9 cellular contexts compared by ENCODE assay signal in genomic region chr3:71310595-71311319, GRCh38.
DNase-seq lines count a peak whose midpoint lies in the region; ATAC-seq and TF ChIP-seq lines count a peak whose summit lies in the region.
"Had no signal": no experiment of that assay in that cellular context is flagged by ENCODE, and none has a peak within 500 bp of the region (broad histone marks: within the 10 kb centered on the region; RNA-seq: fewer than 3 reads in every experiment).

No MANE protein-coding gene starts in this region.

- H3K36me3 Mint-ChIP-seq in activated T-helper 2 cell treated with anti-CD3 and anti-CD28 coated beads, Interferon-gamma antibody, Interleukin-2, Interleukin-4, amounts not matched to agents 10 μg/mL and 5 μg/mL and 100 μg/mL, durations not matched to agents 14 hours and 24 hours and 36 hours (ENCODE audit: low read depth): peaks cover 8% of the 10 kb centered on the region
- H3K36me3 Mint-ChIP-seq in endothelial cell (ENCODE audit: low read depth, unreplicated experiment): no peaks in the 10 kb centered on the region

- WGBS in psoas muscle, 3 donors: 55 to 79% (median 61%) methylated on average over 12 of the region's 12 CpGs

- ATAC-seq in psoas muscle: peak in 2 of 4 donors; percentile 66 to 68
- no peak for ATAC-seq in GM21515 (IDR thresholded peaks at IDR 0.05; ENCODE audit: unreplicated experiment)

- no peak for TF ChIP-seq CTCF in psoas muscle (IDR thresholded peaks at IDR 0.05)
- no peak for TF ChIP-seq CTCF in endothelial cell (IDR thresholded peaks at IDR 0.05; ENCODE audit: unreplicated experiment)

- H3K27ac ChIP-seq in SK-N-MC (peak overlapping the region; percentile 93), psoas muscle (peak overlapping the region; percentile 2)

- H3K9ac ChIP-seq in SK-N-MC (ENCODE audit: insufficient read length): no peak overlapping the region

- DNase-seq in Daoy (ENCODE audit: low read depth) (peak; percentile 42), SK-N-MC (ENCODE audit: low read depth, low spot score) (no peak), glomerular visceral epithelial cell (ENCODE audit: extremely low spot score) (peak; percentile 20), psoas muscle (peak; percentile 50 to 65), endothelial cell (ENCODE audit: low spot score) (no peak)
- no peak for DNase-seq in activated T-cell treated with anti-CD3 and anti-CD28 coated beads, Interleukin-2, amount 50 U/mL, for 1 hour
- no peak for DNase-seq in activated T-helper 2 cell treated with anti-CD3 and anti-CD28 coated beads, Interferon-gamma antibody, Interleukin-2, Interleukin-4, amounts not matched to agents 10 μg/mL and 5 μg/mL and 100 μg/mL, durations not matched to agents 14 hours and 24 hours and 36 hours (ENCODE audit: low spot score)
- DNase-seq: stimulated activated naive CD4-positive, alpha-beta T cell had no signal

- no peaks in the 10 kb centered on the region for H3K27me3 Mint-ChIP-seq in activated T-helper 2 cell treated with anti-CD3 and anti-CD28 coated beads, Interferon-gamma antibody, Interleukin-2, Interleukin-4, amounts not matched to agents 10 μg/mL and 5 μg/mL and 100 μg/mL, durations not matched to agents 14 hours and 24 hours and 36 hours (ENCODE audit: low read depth)
- H3K27me3 Mint-ChIP-seq in endothelial cell (ENCODE audit: unreplicated experiment): peaks cover 3% of the 10 kb centered on the region

- no peak overlapping the region for H3K4me3 Mint-ChIP-seq in activated T-helper 2 cell treated with anti-CD3 and anti-CD28 coated beads, Interferon-gamma antibody, Interleukin-2, Interleukin-4, amounts not matched to agents 10 μg/mL and 5 μg/mL and 100 μg/mL, durations not matched to agents 14 hours and 24 hours and 36 hours (ENCODE audit: low read depth)
- no peak overlapping the region for H3K4me3 Mint-ChIP-seq in endothelial cell (ENCODE audit: unreplicated experiment)

- peaks cover 22% of the 10 kb centered on the region for H3K4me1 ChIP-seq in psoas muscle

- H3K4me3 ChIP-seq in SK-N-MC: no peak overlapping the region
- H3K4me3 ChIP-seq in psoas muscle: no peak overlapping the region

- H3K36me3 ChIP-seq in SK-N-MC (ENCODE audit: insufficient read depth, low read length) (no peaks in the 10 kb centered on the region), psoas muscle (ENCODE audit: insufficient read depth in 1 of 2, low read depth in 1 of 2) (no peaks in the 10 kb centered on the region)

- intact Hi-C loops in psoas muscle (cut with DNase I): loop anchor here in 1 of 2 donors (10.0 kb wide), 1 partner anchor 194 kb away; no protein-coding TSS in a partner anchor
- intact Hi-C loops in activated T-helper 2 cell treated with anti-CD3 and anti-CD28 coated beads, Interferon-gamma antibody, Interleukin-2, Interleukin-4, amounts not matched to agents 10 μg/mL and 5 μg/mL and 100 μg/mL, durations not matched to agents 14 hours and 24 hours and 36 hours (cut with micrococcal nuclease): no loop called here

- no peaks in the 10 kb centered on the region for H3K9me3 Mint-ChIP-seq in activated T-helper 2 cell treated with anti-CD3 and anti-CD28 coated beads, Interferon-gamma antibody, Interleukin-2, Interleukin-4, amounts not matched to agents 10 μg/mL and 5 μg/mL and 100 μg/mL, durations not matched to agents 14 hours and 24 hours and 36 hours
- H3K9me3 Mint-ChIP-seq in endothelial cell (ENCODE audit: unreplicated experiment): no peaks in the 10 kb centered on the region

- no peak overlapping the region for H3K27ac Mint-ChIP-seq in activated T-helper 2 cell treated with anti-CD3 and anti-CD28 coated beads, Interferon-gamma antibody, Interleukin-2, Interleukin-4, amounts not matched to agents 10 μg/mL and 5 μg/mL and 100 μg/mL, durations not matched to agents 14 hours and 24 hours and 36 hours
- no peak overlapping the region for H3K27ac Mint-ChIP-seq in endothelial cell (ENCODE audit: unreplicated experiment)

- peaks cover 46% of the 10 kb centered on the region for H3K4me1 Mint-ChIP-seq in activated T-helper 2 cell treated with anti-CD3 and anti-CD28 coated beads, Interferon-gamma antibody, Interleukin-2, Interleukin-4, amounts not matched to agents 10 μg/mL and 5 μg/mL and 100 μg/mL, durations not matched to agents 14 hours and 24 hours and 36 hours (ENCODE audit: low read depth)
- peaks cover 24% of the 10 kb centered on the region for H3K4me1 Mint-ChIP-seq in endothelial cell (ENCODE audit: unreplicated experiment)

- H3K9me3 ChIP-seq in SK-N-MC (ENCODE audit: low read depth, low read length) (no peaks in the 10 kb centered on the region), psoas muscle (no peaks in the 10 kb centered on the region)

- H3K27me3 ChIP-seq in psoas muscle (ENCODE audit: insufficient read depth in 3 of 3, low read length in 2 of 3): no peaks in the 10 kb centered on the region

Comparison
In these comparisons a context has a peak if more than half of its experiments do, and no peak if none do; other contexts are left out.
1. DNase-seq: peak in Daoy (single experiment), glomerular visceral epithelial cell (single experiment) and psoas muscle (2 of 2); none in SK-N-MC (single experiment), activated T-cell treated with anti-CD3 and anti-CD28 coated beads, Interleukin-2, amount 50 U/mL, for 1 hour (single experiment), activated T-helper 2 cell treated with anti-CD3 and anti-CD28 coated beads, Interferon-gamma antibody, Interleukin-2, Interleukin-4, amounts not matched to agents 10 μg/mL and 5 μg/mL and 100 μg/mL, durations not matched to agents 14 hours and 24 hours and 36 hours (single experiment) and endothelial cell (single experiment).